In genomic region chr4:34362654-34363053, GRCh38 we compare ENCODE assay signal across 15 cellular contexts.
DNase-seq lines count a peak whose midpoint lies in the region; ATAC-seq and TF ChIP-seq lines count a peak whose summit lies in the region.
"Had no signal": no experiment of that assay in that cellular context is flagged by ENCODE, and none has a peak within 500 bp of the region (broad histone marks: within the 10 kb centered on the region; RNA-seq: fewer than 3 reads in every experiment).

No MANE protein-coding gene starts in this region.

- ATAC-seq in esophagus mucosa: no peak
- ATAC-seq in aorta (ENCODE audit: low FRiP score): no peak
- ATAC-seq: GM23338 had no signal

- no peaks in the 10 kb centered on the region for H3K79me2 ChIP-seq in hepatocyte

- H3K27me3 ChIP-seq in hepatocyte (no peaks in the 10 kb centered on the region), aorta (ENCODE audit: control insufficient read depth in 1 of 2, insufficient read depth in 2 of 2, low read length in 1 of 2) (no peaks in the 10 kb centered on the region)
- H3K27me3 ChIP-seq: BLaER1 had no signal

- H3K4me1 ChIP-seq in hepatocyte (ENCODE audit: insufficient read depth): no peaks in the 10 kb centered on the region
- H3K4me1 ChIP-seq in aorta (ENCODE audit: control insufficient read depth in 1 of 2, insufficient read depth in 2 of 2, low read length in 2 of 2): no peaks in the 10 kb centered on the region
- H3K4me1 ChIP-seq: BLaER1, Caco-2 had no signal

- no peak overlapping the region for H2AFZ ChIP-seq in hepatocyte
- H2AFZ ChIP-seq: GM23338 had no signal

- DNase-seq in DMS53 (lab: John Stamatoyannopoulos, UW) (peak; percentile 27), DMS53 treated with DMSO at 0.1 percent for 48 hours (lab: John Stamatoyannopoulos, UW; ENCODE audit: unreplicated experiment) (no peak), MV-4-11 (lab: John Stamatoyannopoulos, UW) (peak; percentile 0), RPMI8226 (peak; percentile 48), hepatocyte (ENCODE audit: low spot score) (peak; percentile 5), aorta (no peak)
- DNase-seq in activated T-helper 1 cell treated with anti-CD3 and anti-CD28 coated beads, Interleukin-12 subunit alpha, Interleukin-12 subunit beta, Interleukin-2, Interleukin-4 antibody, amounts not matched to agents 30 ng/mL and 10 ng/mL and 1 ng/mL, durations not matched to agents 14 hours and 24 hours and 36 hours (ENCODE audit: low spot score): no peak
- DNase-seq: Caco-2; CD8-positive, alpha-beta memory T cell; H7 had no signal

- no peak overlapping the region for H3K4me3 Mint-ChIP-seq in activated T-helper 1 cell treated with anti-CD3 and anti-CD28 coated beads, Interleukin-12 subunit alpha, Interleukin-12 subunit beta, Interleukin-2, Interleukin-4 antibody, amounts not matched to agents 30 ng/mL and 10 ng/mL and 1 ng/mL, durations not matched to agents 14 hours and 24 hours and 36 hours
- H3K4me3 Mint-ChIP-seq: CD8-positive, alpha-beta memory T cell; GM23338; IgD-negative memory B cell had no signal

- H3K36me3 Mint-ChIP-seq in activated T-helper 1 cell treated with anti-CD3 and anti-CD28 coated beads, Interleukin-12 subunit alpha, Interleukin-12 subunit beta, Interleukin-2, Interleukin-4 antibody, amounts not matched to agents 30 ng/mL and 10 ng/mL and 1 ng/mL, durations not matched to agents 14 hours and 24 hours and 36 hours (ENCODE audit: low read depth): no peaks in the 10 kb centered on the region
- H3K36me3 Mint-ChIP-seq: CD8-positive, alpha-beta memory T cell had no signal

- H4K20me1 ChIP-seq in hepatocyte (ENCODE audit: insufficient read depth, poor library complexity, severe bottlenecking): no peaks in the 10 kb centered on the region
- H4K20me1 ChIP-seq: BLaER1 had no signal

- TF ChIP-seq CTCF in hepatocyte (IDR thresholded peaks at IDR 0.05; ENCODE audit: poor library complexity): no peak

- peaks cover 9% of the 10 kb centered on the region for H3K9me3 Mint-ChIP-seq in activated T-helper 1 cell treated with anti-CD3 and anti-CD28 coated beads, Interleukin-12 subunit alpha, Interleukin-12 subunit beta, Interleukin-2, Interleukin-4 antibody, amounts not matched to agents 30 ng/mL and 10 ng/mL and 1 ng/mL, durations not matched to agents 14 hours and 24 hours and 36 hours

- H3K27ac ChIP-seq in hepatocyte: no peak overlapping the region
- H3K27ac ChIP-seq in aorta (ENCODE audit: low read depth in 1 of 2, low read length in 2 of 2): no peak overlapping the region
- H3K27ac ChIP-seq: 22Rv1, BLaER1 had no signal

- no peaks in the 10 kb centered on the region for H3K27me3 Mint-ChIP-seq in activated T-helper 1 cell treated with anti-CD3 and anti-CD28 coated beads, Interleukin-12 subunit alpha, Interleukin-12 subunit beta, Interleukin-2, Interleukin-4 antibody, amounts not matched to agents 30 ng/mL and 10 ng/mL and 1 ng/mL, durations not matched to agents 14 hours and 24 hours and 36 hours (ENCODE audit: insufficient read depth)
- H3K27me3 Mint-ChIP-seq: CD8-positive, alpha-beta memory T cell; IgD-negative memory B cell had no signal

- intact Hi-C loops in aorta (cut with DNase I): no loop called here
- intact Hi-C loops in activated T-helper 1 cell treated with anti-CD3 and anti-CD28 coated beads, Interleukin-12 subunit alpha, Interleukin-12 subunit beta, Interleukin-2, Interleukin-4 antibody, amounts not matched to agents 30 ng/mL and 10 ng/mL and 1 ng/mL, durations not matched to agents 14 hours and 24 hours and 36 hours (cut with micrococcal nuclease): no loop called here

- no peaks in the 10 kb centered on the region for H3K4me1 Mint-ChIP-seq in activated T-helper 1 cell treated with anti-CD3 and anti-CD28 coated beads, Interleukin-12 subunit alpha, Interleukin-12 subunit beta, Interleukin-2, Interleukin-4 antibody, amounts not matched to agents 30 ng/mL and 10 ng/mL and 1 ng/mL, durations not matched to agents 14 hours and 24 hours and 36 hours (ENCODE audit: low read depth)
- H3K4me1 Mint-ChIP-seq: CD8-positive, alpha-beta memory T cell; IgD-negative memory B cell had no signal

- H3K36me3 ChIP-seq in hepatocyte (replicated peaks; ENCODE audit: insufficient read depth, low read depth) (no peaks in the 10 kb centered on the region), aorta (ENCODE audit: control insufficient read depth in 1 of 2, insufficient read depth in 2 of 2, low read length in 1 of 2) (no peaks in the 10 kb centered on the region)
- H3K36me3 ChIP-seq: BLaER1 had no signal

- H3K4me2 ChIP-seq in hepatocyte: no peak overlapping the region
- H3K4me2 ChIP-seq: BLaER1, GM23338 had no signal

- no peaks in the 10 kb centered on the region for H3K9me3 ChIP-seq in hepatocyte (ENCODE audit: low read depth)
- H3K9me3 ChIP-seq in aorta (ENCODE audit: control insufficient read depth, low read length): peaks cover 1% of the 10 kb centered on the region
- H3K9me3 ChIP-seq: BLaER1, Caco-2 had no signal

- H3K4me3 ChIP-seq in hepatocyte (no peak overlapping the region), aorta (ENCODE audit: low read length in 2 of 2) (no peak overlapping the region)
- H3K4me3 ChIP-seq: BLaER1, GM23338 had no signal

- H3K9me2 ChIP-seq in hepatocyte (replicated peaks; ENCODE audit: insufficient read depth): no peaks in the 10 kb centered on the region

- H3K27ac Mint-ChIP-seq in activated T-helper 1 cell treated with anti-CD3 and anti-CD28 coated beads, Interleukin-12 subunit alpha, Interleukin-12 subunit beta, Interleukin-2, Interleukin-4 antibody, amounts not matched to agents 30 ng/mL and 10 ng/mL and 1 ng/mL, durations not matched to agents 14 hours and 24 hours and 36 hours: no peak overlapping the region
- H3K27ac Mint-ChIP-seq: GM23338, IgD-negative memory B cell had no signal

Comparison
In these comparisons a context has a peak if more than half of its experiments do, and no peak if none do; other contexts are left out.
1. DNase-seq: peak in DMS53 (single experiment), MV-4-11 (single experiment), RPMI8226 (single experiment) and hepatocyte (single experiment); none in DMS53 treated with DMSO at 0.1 percent for 48 hours (single experiment), aorta (0 of 2) and activated T-helper 1 cell treated with anti-CD3 and anti-CD28 coated beads, Interleukin-12 subunit alpha, Interleukin-12 subunit beta, Interleukin-2, Interleukin-4 antibody, amounts not matched to agents 30 ng/mL and 10 ng/mL and 1 ng/mL, durations not matched to agents 14 hours and 24 hours and 36 hours (single experiment).